Comparison of ENCODE assay signal across 18 cellular contexts in genomic region chr14:33062881-33063280, GRCh38.
DNase-seq lines count a peak whose midpoint lies in the region; ATAC-seq and TF ChIP-seq lines count a peak whose summit lies in the region.
"Had no signal": no experiment of that assay in that cellular context is flagged by ENCODE, and none has a peak within 500 bp of the region (broad histone marks: within the 10 kb centered on the region; RNA-seq: fewer than 3 reads in every experiment).

No MANE protein-coding gene starts in this region.

- intact Hi-C loops in left lung (cut with DNase I) (no loop called here), thyroid gland (cut with DNase I) (no loop called here)

- H3K9me3 ChIP-seq in left lung (no peaks in the 10 kb centered on the region), thyroid gland (no peaks in the 10 kb centered on the region)
- H3K9me3 ChIP-seq: pancreas, sigmoid colon, transverse colon had no signal

- H3K4me1 Mint-ChIP-seq in stimulated activated effector memory CD8-positive, alpha-beta T cell treated with anti-CD3 and anti-CD28 coated beads, Interleukin-12 subunit alpha, Interleukin-12 subunit beta, amount 100 ng/mL, for 72 hours, result no peaks in the 10 kb centered on the region
- H3K4me1 Mint-ChIP-seq: natural killer cell, T-cell had no signal

- 80 to 83% methylated on average over 2 of the region's 2 CpGs for WGBS in thyroid gland, 2 donors

- ATAC-seq in left lung (peak; percentile 13), HG03469 (IDR thresholded peaks at IDR 0.05; ENCODE audit: unreplicated experiment) (no peak)
- ATAC-seq in stimulated activated effector memory CD8-positive, alpha-beta T cell treated with anti-CD3 and anti-CD28 coated beads, Interleukin-12 subunit alpha, Interleukin-12 subunit beta, amount 100 ng/mL, for 72 hours, result no peak
- ATAC-seq: natural killer cell, T-cell had no signal

- H3K4me1 ChIP-seq in left lung, result no peaks in the 10 kb centered on the region
- H3K4me1 ChIP-seq in thyroid gland, result no peaks in the 10 kb centered on the region
- H3K4me1 ChIP-seq: pancreas, transverse colon had no signal

- no peak for TF ChIP-seq POLR2A in thyroid gland (IDR thresholded peaks at IDR 0.05)

- no peak for TF ChIP-seq CTCF in brain microvascular endothelial cell (IDR thresholded peaks at IDR 0.05; ENCODE audit: low read depth, low read length, missing control alignments)
- no peak for TF ChIP-seq CTCF in left lung (IDR thresholded peaks at IDR 0.05)
- TF ChIP-seq CTCF in thyroid gland (IDR thresholded peaks at IDR 0.05), result no peak

- no peak overlapping the region for H3K27ac ChIP-seq in brain microvascular endothelial cell
- H3K27ac ChIP-seq in left lung, result no peak overlapping the region
- no peak overlapping the region for H3K27ac ChIP-seq in thyroid gland
- H3K27ac ChIP-seq: pancreas, sigmoid colon, transverse colon had no signal

- no peak overlapping the region for H3K27ac Mint-ChIP-seq in stimulated activated effector memory CD8-positive, alpha-beta T cell treated with anti-CD3 and anti-CD28 coated beads, Interleukin-12 subunit alpha, Interleukin-12 subunit beta, amount 100 ng/mL, for 72 hours
- H3K27ac Mint-ChIP-seq: natural killer cell, T-cell had no signal

- no peak overlapping the region for H3K4me3 Mint-ChIP-seq in stimulated activated effector memory CD8-positive, alpha-beta T cell treated with anti-CD3 and anti-CD28 coated beads, Interleukin-12 subunit alpha, Interleukin-12 subunit beta, amount 100 ng/mL, for 72 hours
- H3K4me3 Mint-ChIP-seq: natural killer cell, T-cell had no signal

- no peaks in the 10 kb centered on the region for H3K27me3 ChIP-seq in brain microvascular endothelial cell (replicated peaks)
- H3K27me3 ChIP-seq in left lung, result no peaks in the 10 kb centered on the region
- H3K27me3 ChIP-seq in thyroid gland, result no peaks in the 10 kb centered on the region
- H3K27me3 ChIP-seq: pancreas, sigmoid colon, transverse colon had no signal

- H3K36me3 Mint-ChIP-seq in stimulated activated effector memory CD8-positive, alpha-beta T cell treated with anti-CD3 and anti-CD28 coated beads, Interleukin-12 subunit alpha, Interleukin-12 subunit beta, amount 100 ng/mL, for 72 hours, result no peaks in the 10 kb centered on the region
- H3K36me3 Mint-ChIP-seq: natural killer cell, T-cell had no signal

- H3K36me3 ChIP-seq in brain microvascular endothelial cell (replicated peaks) (no peaks in the 10 kb centered on the region), left lung (no peaks in the 10 kb centered on the region), thyroid gland (no peaks in the 10 kb centered on the region)
- H3K36me3 ChIP-seq: pancreas, sigmoid colon, transverse colon had no signal

- H3K9me3 Mint-ChIP-seq in stimulated activated effector memory CD8-positive, alpha-beta T cell treated with anti-CD3 and anti-CD28 coated beads, Interleukin-12 subunit alpha, Interleukin-12 subunit beta, amount 100 ng/mL, for 72 hours, result peaks cover 14% of the 10 kb centered on the region

- H3K4me3 ChIP-seq in brain microvascular endothelial cell (ENCODE audit: low read depth, low read length), result no peak overlapping the region
- no peak overlapping the region for H3K4me3 ChIP-seq in left lung
- no peak overlapping the region for H3K4me3 ChIP-seq in thyroid gland (replicated peaks in 1 of 3)
- H3K4me3 ChIP-seq: pancreas, sigmoid colon, transverse colon had no signal

- DNase-seq in GM03348 (ENCODE audit: low spot score) (peak; percentile 10), NCI-H69 (lab: John Stamatoyannopoulos, UW) (peak; percentile 26), brain microvascular endothelial cell (peak; percentile 2), left lung (no peak), thyroid gland (no peak), T1000 (lab: John Stamatoyannopoulos, UW) (no peak)
- no peak for DNase-seq in stimulated activated effector memory CD8-positive, alpha-beta T cell treated with anti-CD3 and anti-CD28 coated beads, Interleukin-12 subunit alpha, Interleukin-12 subunit beta, amount 100 ng/mL, for 72 hours (ENCODE audit: low spot score in 2 of 2)
- DNase-seq: activated CD4-positive, alpha-beta T cell treated with anti-CD3 and anti-CD28 coated beads, Interleukin-2, amount 50 U/mL, for 4 hours; activated naive CD4-positive, alpha-beta T cell; amygdala; DND-41; natural killer cell; pancreas; sigmoid colon; stimulated activated naive CD4-positive, alpha-beta T cell treated with Interleukin-2 at 50 U/mL for 16 hours; T-cell; transverse colon had no signal

- in situ Hi-C loops in brain microvascular endothelial cell (cut with HindIII; ENCODE audit: low pct_ligation_motif_present, low sequenced_read_pairs), result no loop called here

Comparison
In these comparisons a context has a peak if more than half of its experiments do, and no peak if none do; other contexts are left out.
1. DNase-seq: peak in GM03348 (single experiment), NCI-H69 (single experiment) and brain microvascular endothelial cell (single experiment); none in left lung (0 of 2), thyroid gland (0 of 2), stimulated activated effector memory CD8-positive, alpha-beta T cell treated with anti-CD3 and anti-CD28 coated beads, Interleukin-12 subunit alpha, Interleukin-12 subunit beta, amount 100 ng/mL, for 72 hours (0 of 2) and T1000 (single experiment).